15 cellular contexts compared by ENCODE assay signal in the genomic region with DNA sequence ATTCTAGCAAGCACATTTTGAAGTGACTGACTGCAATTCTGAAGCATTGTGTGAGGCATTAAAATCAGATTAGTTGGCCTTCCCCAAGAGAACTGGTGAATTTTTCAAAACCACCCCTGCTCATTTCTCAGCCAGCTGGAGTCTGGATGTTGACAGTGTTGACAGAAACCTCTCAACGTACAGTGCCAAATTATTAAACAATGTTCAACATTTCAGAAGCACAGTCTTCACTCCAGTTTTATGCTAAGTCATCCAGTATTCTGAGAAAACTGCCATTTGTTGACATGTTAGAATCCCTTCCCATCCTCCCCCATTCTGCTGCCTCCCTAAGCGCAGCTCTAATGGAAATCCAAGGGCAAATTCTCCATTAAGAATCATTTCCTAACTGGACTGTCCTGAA.
DNase-seq lines count a peak whose midpoint lies in the region; ATAC-seq lines count a peak whose summit lies in the region.
"Had no signal": no experiment of that assay in that cellular context is flagged by ENCODE, and none has a peak within 500 bp of the region (broad histone marks: within the 10 kb centered on the region; RNA-seq: fewer than 3 reads in every experiment).

No MANE protein-coding gene starts in this region.

- DNase-seq in NCI-H1694 treated with DMSO at 0.1 percent for 48 hours (lab: John Stamatoyannopoulos, UW) (peak; percentile 39), NCI-H1694 (lab: John Stamatoyannopoulos, UW) (no peak), left cardiac atrium (no peak), cardiac septum (ENCODE audit: low spot score) (no peak), left ventricle myocardium superior (no peak), NOMO-1 (lab: John Stamatoyannopoulos, UW; ENCODE audit: unreplicated experiment in 2 of 2) (no peak)
- DNase-seq: AML-193; CD4-positive, alpha-beta memory T cell; DMS153; DMS79; GDM1; H9 had no signal

- ATAC-seq in left cardiac atrium, result peak; percentile 67 to 80
- ATAC-seq in left ventricle myocardium superior, result peak; percentile 72
- no peak for ATAC-seq in GM18868 (IDR thresholded peaks at IDR 0.05; ENCODE audit: unreplicated experiment)
- ATAC-seq: A549, HepG2 had no signal

- intact Hi-C loops in left cardiac atrium (cut with DNase I) (no loop called here), cardiac septum (cut with DNase I) (no loop called here), left ventricle myocardium superior (cut with micrococcal nuclease) (no loop called here)
